Comparison of ENCODE assay signal across 13 cellular contexts in genomic region chr17:17525956-17526355, GRCh38. TPM values are rescaled to one million over a fixed set of nuclear protein-coding genes. Genes with fewer than 3 reads are reported as not detected.
DNase-seq lines count a peak whose midpoint lies in the region; ATAC-seq and TF ChIP-seq lines count a peak whose summit lies in the region.
"Had no signal": no experiment of that assay in that cellular context is flagged by ENCODE, and none has a peak within 500 bp of the region (broad histone marks: within the 10 kb centered on the region; RNA-seq: fewer than 3 reads in every experiment).

No MANE protein-coding gene starts in this region.

- no peak overlapping the region for H3K4me3 ChIP-seq in heart left ventricle
- H3K4me3 ChIP-seq in psoas muscle, result no peak overlapping the region
- H3K4me3 ChIP-seq in upper lobe of right lung, result no peak overlapping the region
- H3K4me3 ChIP-seq: GM23248 had no signal

- TF ChIP-seq CTCF in heart left ventricle (IDR thresholded peaks at IDR 0.05), result no peak
- TF ChIP-seq CTCF in psoas muscle (IDR thresholded peaks at IDR 0.05), result no peak
- TF ChIP-seq CTCF in upper lobe of right lung (IDR thresholded peaks at IDR 0.05), result no peak

- peak in 2 of 5 donors; percentile 17 to 20 for DNase-seq in heart left ventricle
- DNase-seq in left colon, result peak in 1 of 2 donors; percentile 31
- peak in 1 of 2 donors; percentile 78 for DNase-seq in psoas muscle
- no peak for DNase-seq in upper lobe of right lung
- DNase-seq: CD8-positive, alpha-beta T cell; GF-D8; GM23248; NCI-H1436 treated with DMSO at 0.1 percent for 48 hours; NCI-H446 treated with DMSO at 0.1 percent for 48 hours; NCI-H774 had no signal

- intact Hi-C loops in heart left ventricle (cut with DNase I), result loop anchor here in 2 of 10 donors (1.0 to 5.0 kb wide), 2 partner anchors 19 to 41 kb away; no protein-coding TSS in a partner anchor
- intact Hi-C loops in left colon (cut with DNase I, micrococcal nuclease), result no loop called here
- intact Hi-C loops in psoas muscle (cut with DNase I), result loop anchor here (2.0 to 5.0 kb wide), 2 partner anchors 29 to 41 kb away; partner anchors contain the start of gene RASD1 (in 1 of the 2)
- intact Hi-C loops in upper lobe of right lung (cut with DNase I), result no loop called here

- H3K36me3 ChIP-seq in heart left ventricle (peaks cover 0 to 2% (median 0%) of the 10 kb centered on the region in 9 donors), psoas muscle (ENCODE audit: insufficient read depth in 1 of 2, low read depth in 1 of 2) (no peaks in the 10 kb centered on the region), upper lobe of right lung (no peaks in the 10 kb centered on the region)

- no peak overlapping the region for H3K27ac Mint-ChIP-seq in activated T-helper 17 cell treated with anti-CD3 and anti-CD28 coated beads, Interleukin-2, amount 50 U/mL, for 72 hours
- H3K27ac Mint-ChIP-seq: CD8-positive, alpha-beta T cell had no signal

- peaks cover 0 to 41% (median 14%) of the 10 kb centered on the region in 12 donors for H3K4me1 ChIP-seq in heart left ventricle
- peaks cover 17% of the 10 kb centered on the region for H3K4me1 ChIP-seq in psoas muscle
- H3K4me1 ChIP-seq in upper lobe of right lung, result no peaks in the 10 kb centered on the region

- ATAC-seq in heart left ventricle (peak in 3 of 4 donors; percentile 9 to 50 (median 16)), left colon (peak; percentile 80), psoas muscle (peak; percentile 2 to 67 (median 39)), upper lobe of right lung (peak; percentile 10), HG03159 (IDR thresholded peaks at IDR 0.05; ENCODE audit: unreplicated experiment) (no peak), GM18505 (IDR thresholded peaks at IDR 0.05; ENCODE audit: unreplicated experiment) (no peak)
- no peak for ATAC-seq in activated T-helper 17 cell treated with anti-CD3 and anti-CD28 coated beads, Interleukin-2, amount 50 U/mL, for 72 hours (replicated peaks)
- ATAC-seq: CD8-positive, alpha-beta T cell had no signal

- no peak overlapping the region for H3K4me3 Mint-ChIP-seq in activated T-helper 17 cell treated with anti-CD3 and anti-CD28 coated beads, Interleukin-2, amount 50 U/mL, for 72 hours
- H3K4me3 Mint-ChIP-seq: CD8-positive, alpha-beta T cell had no signal

- TF ChIP-seq POLR2A in heart left ventricle (IDR thresholded peaks at IDR 0.05), result no peak
- no peak for TF ChIP-seq POLR2A in GM18505 (IDR thresholded peaks at IDR 0.05; ENCODE audit: borderline replicate concordance, extremely low read depth, insufficient read depth, insufficient read length)

- no peaks in the 10 kb centered on the region for H3K4me1 Mint-ChIP-seq in activated T-helper 17 cell treated with anti-CD3 and anti-CD28 coated beads, Interleukin-2, amount 50 U/mL, for 72 hours

- no peaks in the 10 kb centered on the region for H3K9me3 ChIP-seq in heart left ventricle
- H3K9me3 ChIP-seq in psoas muscle, result no peaks in the 10 kb centered on the region
- H3K9me3 ChIP-seq in upper lobe of right lung, result no peaks in the 10 kb centered on the region

- H3K27me3 Mint-ChIP-seq in activated T-helper 17 cell treated with anti-CD3 and anti-CD28 coated beads, Interleukin-2, amount 50 U/mL, for 72 hours, result no peaks in the 10 kb centered on the region

- H3K36me3 Mint-ChIP-seq in activated T-helper 17 cell treated with anti-CD3 and anti-CD28 coated beads, Interleukin-2, amount 50 U/mL, for 72 hours (ENCODE audit: low read depth), result no peaks in the 10 kb centered on the region

- no peaks in the 10 kb centered on the region for H3K27me3 ChIP-seq in heart left ventricle
- H3K27me3 ChIP-seq in psoas muscle (ENCODE audit: insufficient read depth in 3 of 3, low read length in 2 of 3), result no peaks in the 10 kb centered on the region
- no peaks in the 10 kb centered on the region for H3K27me3 ChIP-seq in upper lobe of right lung

- peak overlapping the region in 11 of 12 donors; percentile 30 to 85 (median 73) for H3K27ac ChIP-seq in heart left ventricle
- H3K27ac ChIP-seq in psoas muscle, result peak overlapping the region; percentile 84
- H3K27ac ChIP-seq in upper lobe of right lung, result no peak overlapping the region
- H3K27ac ChIP-seq: GM23248 had no signal

- WGBS in heart left ventricle, 4 donors, result 52 to 80% (median 62%) methylated on average over 6 of the region's 6 CpGs
- 38 to 39% (median 38%) methylated on average over 6 of the region's 6 CpGs for WGBS in psoas muscle, 3 donors

- no peaks in the 10 kb centered on the region for H3K9me3 Mint-ChIP-seq in activated T-helper 17 cell treated with anti-CD3 and anti-CD28 coated beads, Interleukin-2, amount 50 U/mL, for 72 hours
- H3K9me3 Mint-ChIP-seq: CD8-positive, alpha-beta T cell had no signal

RNA-seq across cellular contexts. Expression of gene RASD1, which starts 29.8 kb away (rescaled TPM):
- total RNA-seq in heart left ventricle (10 to 100 TPM in 6 of 9 donors, 1 to 10 TPM in 3; 1.5 to 43.5 (median 16.2) TPM), left colon (10 to 100 TPM; 20.9 to 24.6 TPM), psoas muscle (100 to 1,000 TPM in 1 of 4 donors, 10 to 100 TPM in 1, 1 to 10 TPM in 2; 4.4 to 436 (median 33.8) TPM), upper lobe of right lung (39.2 TPM)
- polyA plus RNA-seq in heart left ventricle (10 to 100 TPM; 18.4 to 79.2 TPM), psoas muscle (100 to 1,000 TPM in 1 of 3 donors, 10 to 100 TPM in 2; 10.7 to 121 (median 26.5) TPM)
- 1 to 10 TPM; 1.3 TPM for total RNA-seq in activated T-helper 17 cell treated with anti-CD3 and anti-CD28 coated beads, Interleukin-2, amount 50 U/mL, for 72 hours

RNA-seq across cellular contexts. Expression of gene MED9, which starts 49.2 kb away (rescaled TPM):
- total RNA-seq in heart left ventricle (10 to 100 TPM; 26.3 to 64.4 (median 33.0) TPM), left colon (10 to 100 TPM; 19.5 to 20.4 TPM), psoas muscle (10 to 100 TPM; 12.4 to 29.6 (median 20.3) TPM), upper lobe of right lung (13.8 TPM)
- polyA plus RNA-seq in heart left ventricle (10 to 100 TPM; 36.2 to 44.7 TPM), psoas muscle (10 to 100 TPM; 16.6 to 19.0 (median 18.3) TPM)
- total RNA-seq in activated T-helper 17 cell treated with anti-CD3 and anti-CD28 coated beads, Interleukin-2, amount 50 U/mL, for 72 hours, result 10 to 100 TPM; 12.3 to 14.9 TPM

Comparison
In these comparisons a context has a peak if more than half of its experiments do, and no peak if none do; other contexts are left out.
1. ATAC-seq: peak in heart left ventricle (3 of 4), left colon (single experiment), psoas muscle (4 of 4) and upper lobe of right lung (single experiment); none in HG03159 (single experiment), GM18505 (single experiment) and activated T-helper 17 cell treated with anti-CD3 and anti-CD28 coated beads, Interleukin-2, amount 50 U/mL, for 72 hours (single experiment).
2. intact Hi-C loops: an anchor here in psoas muscle (2.0 to 5.0 kb wide); none called in left colon and upper lobe of right lung.